ENCODE assay signal across 7 cellular contexts in the genomic region with DNA sequence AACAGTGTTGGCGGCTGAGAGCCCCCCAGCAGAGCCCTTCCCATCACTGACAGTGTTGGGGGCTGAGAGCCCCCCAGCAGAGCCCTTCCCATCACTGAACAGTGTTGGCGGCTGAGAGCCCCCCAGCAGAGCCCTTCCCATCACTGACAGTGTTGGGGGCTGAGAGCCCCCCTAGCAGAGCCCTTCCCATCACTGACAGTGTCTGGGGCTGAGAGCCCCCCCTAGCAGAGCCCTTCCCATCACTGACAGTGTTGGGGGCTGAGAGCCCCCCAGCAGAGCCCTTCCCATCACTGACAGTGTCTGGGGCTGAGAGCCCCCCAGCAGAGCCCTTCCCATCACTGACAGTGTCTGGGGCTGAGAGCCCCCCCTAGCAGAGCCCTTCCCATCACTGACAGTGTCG.
DNase-seq lines count a peak whose midpoint lies in the region; ATAC-seq, FAIRE-seq and TF ChIP-seq lines count a peak whose summit lies in the region.
"Not testable (repeated sequence)": the region's sequence is repeated elsewhere in the genome, so short reads cannot be mapped to it uniquely, and the experiment has no call there.

No MANE protein-coding gene starts in this region.

- H3K79me2 ChIP-seq in PC-9 (ENCODE audit: low read depth); astrocyte (ENCODE audit: insufficient read depth, low read length); neural cell (replicated peaks; ENCODE audit: insufficient read depth, low read length): not testable (repeated sequence)

- not testable (repeated sequence) for FAIRE-seq in GM12891 (lab: Jason Lieb, UNC); astrocyte (lab: Jason Lieb, UNC)

- H3K36me3 ChIP-seq in HEK293 (ENCODE audit: control insufficient read depth in 2 of 2, insufficient read depth in 1 of 2, low read length in 2 of 2) = peaks cover 0 to 14% of the 10 kb centered on the region in 2 experiments; a peak in 1 of 3 replicates
- not testable (repeated sequence) for H3K36me3 ChIP-seq in PC-9 (ENCODE audit: low read depth); neural cell (ENCODE audit: insufficient read depth, low read length)
- peaks cover 10% of the 10 kb centered on the region for H3K36me3 ChIP-seq in astrocyte (ENCODE audit: insufficient read depth, low read length)

- not testable (repeated sequence) for DNase-seq in GM12891 (ENCODE audit: insufficient read length, low spot score); PC-9; astrocyte (ENCODE audit: low read depth); stimulated activated naive B cell treated with anti-CD40 and anti-IgM and Interleukin-4, amounts not matched to agents 10 μg/mL and 1 μg/mL and 100 μg/mL, for 72 hours
- DNase-seq in osteocyte (ENCODE audit: extremely low spot score, unreplicated experiment) = peak; percentile 27

- not testable (repeated sequence) for H3K4me2 ChIP-seq in PC-9; astrocyte (ENCODE audit: low read length); neural cell (ENCODE audit: low read length)

- not testable (repeated sequence) for H3K9me3 Mint-ChIP-seq in astrocyte (ENCODE audit: unreplicated experiment); osteocyte (ENCODE audit: unreplicated experiment); stimulated activated naive B cell treated with anti-CD40 and anti-IgM and Interleukin-4, amounts not matched to agents 10 μg/mL and 1 μg/mL and 100 μg/mL, for 72 hours

- not testable (repeated sequence) for ATAC-seq in stimulated activated naive B cell treated with anti-CD40 and anti-IgM and Interleukin-4, amounts not matched to agents 10 μg/mL and 1 μg/mL and 100 μg/mL, for 72 hours (replicated peaks)

- CTCF ChIA-PET in HEK293 (lab: Yijun Ruan, JAX) = interaction anchor here (0.7 kb wide), 2 partner anchors 134 to 288 kb away, joined by 3 to 7 read pairs; no protein-coding TSS in a partner anchor
- CTCF ChIA-PET in PC-9 (lab: Charles Lee) = not testable (repeated sequence)

- TF ChIP-seq CTCF in HEK293 (tag by site-specific recombination; IDR thresholded peaks at IDR 0.05); PC-9 (conservative IDR thresholded peaks at IDR 0.05); astrocyte (IDR thresholded peaks at IDR 0.05; ENCODE audit: insufficient read depth, low read depth, low read length); neural cell (IDR thresholded peaks at IDR 0.05; ENCODE audit: poor library complexity, severe bottlenecking); osteocyte (IDR thresholded peaks at IDR 0.05): not testable (repeated sequence)

- H3K4me1 ChIP-seq in HEK293 (ENCODE audit: control insufficient read depth, insufficient read depth, low read length); astrocyte (ENCODE audit: insufficient read depth, low read length): not testable (repeated sequence)
- H3K4me1 ChIP-seq in PC-9 (replicated peaks; ENCODE audit: insufficient read depth) = peaks cover 29% of the 10 kb centered on the region

- H3K27ac Mint-ChIP-seq in astrocyte (ENCODE audit: unreplicated experiment) = peak overlapping the region; percentile 58
- H3K27ac Mint-ChIP-seq in osteocyte (ENCODE audit: unreplicated experiment) = not testable (repeated sequence)
- H3K27ac Mint-ChIP-seq in stimulated activated naive B cell treated with anti-CD40 and anti-IgM and Interleukin-4, amounts not matched to agents 10 μg/mL and 1 μg/mL and 100 μg/mL, for 72 hours = peak overlapping the region; percentile 56

- TF ChIP-seq POLR2A in GM12891 (IDR thresholded peaks at IDR 0.05; ENCODE audit: low read depth, low read length) = not testable (repeated sequence)

- intact Hi-C loops in PC-9 (cut with micrococcal nuclease; ENCODE audit: unreplicated experiment) = not testable (repeated sequence)

- peaks cover 14% of the 10 kb centered on the region for H3K4me1 Mint-ChIP-seq in astrocyte (ENCODE audit: low read depth, unreplicated experiment)
- H3K4me1 Mint-ChIP-seq in osteocyte (ENCODE audit: unreplicated experiment); stimulated activated naive B cell treated with anti-CD40 and anti-IgM and Interleukin-4, amounts not matched to agents 10 μg/mL and 1 μg/mL and 100 μg/mL, for 72 hours: not testable (repeated sequence)

- H3K27me3 ChIP-seq in PC-9 (ENCODE audit: insufficient read depth, low read depth); astrocyte (ENCODE audit: insufficient read depth, low read length); neural cell (ENCODE audit: insufficient read depth, low read depth, low read length): not testable (repeated sequence)

- not testable (repeated sequence) for H3K4me3 Mint-ChIP-seq in astrocyte (ENCODE audit: unreplicated experiment); osteocyte (ENCODE audit: unreplicated experiment); stimulated activated naive B cell treated with anti-CD40 and anti-IgM and Interleukin-4, amounts not matched to agents 10 μg/mL and 1 μg/mL and 100 μg/mL, for 72 hours

- POLR2A ChIA-PET in HEK293 (lab: Yijun Ruan, JAX) = not testable (repeated sequence)
- POLR2A ChIA-PET in PC-9 (lab: Charles Lee; ENCODE audit: unreplicated experiment) = interaction anchor here (0.6 kb wide), 1 partner anchor 755 kb away, joined by 6 read pairs; no protein-coding TSS in a partner anchor

- not testable (repeated sequence) for H3K27ac ChIP-seq in HEK293 (ENCODE audit: extremely low read depth, low read depth, low read length); astrocyte (ENCODE audit: low read depth, low read length)
- H3K27ac ChIP-seq in PC-9 (peak overlapping the region; percentile 99), neural cell (ENCODE audit: low read length) (peak overlapping the region; percentile 52)

- not testable (repeated sequence) for H2AFZ ChIP-seq in PC-9; astrocyte (ENCODE audit: low read depth, low read length); neural cell (ENCODE audit: low read depth, low read length)

- not testable (repeated sequence) for TF ChIP-seq RAD21 in neural cell (conservative IDR thresholded peaks at IDR 0.05)

- H3K36me3 Mint-ChIP-seq in astrocyte (ENCODE audit: low read depth, unreplicated experiment) = not testable (repeated sequence)
- H3K36me3 Mint-ChIP-seq in osteocyte (ENCODE audit: unreplicated experiment) = peaks cover 21% of the 10 kb centered on the region
- H3K36me3 Mint-ChIP-seq in stimulated activated naive B cell treated with anti-CD40 and anti-IgM and Interleukin-4, amounts not matched to agents 10 μg/mL and 1 μg/mL and 100 μg/mL, for 72 hours = peaks cover 15 to 49% of the 10 kb centered on the region in 2 donors

- peaks cover 39% of the 10 kb centered on the region for H3F3A ChIP-seq in PC-9 (ENCODE audit: insufficient read depth, low read depth)
- not testable (repeated sequence) for H3F3A ChIP-seq in neural cell (ENCODE audit: insufficient read depth, low read length, poor library complexity, severe bottlenecking)

- H3K9me3 ChIP-seq in HEK293 (ENCODE audit: control insufficient read depth, insufficient read depth, low read depth, low read length); PC-9 (ENCODE audit: insufficient read depth, low read depth); astrocyte (ENCODE audit: insufficient read depth, low read depth, low read length); neural cell (ENCODE audit: low read length): not testable (repeated sequence)

- not testable (repeated sequence) for H3K27me3 Mint-ChIP-seq in astrocyte (ENCODE audit: low read depth, unreplicated experiment); osteocyte (ENCODE audit: unreplicated experiment); stimulated activated naive B cell treated with anti-CD40 and anti-IgM and Interleukin-4, amounts not matched to agents 10 μg/mL and 1 μg/mL and 100 μg/mL, for 72 hours

- not testable (repeated sequence) for TF ChIP-seq EP300 in neural cell (conservative IDR thresholded peaks at IDR 0.05; ENCODE audit: poor library complexity, severe bottlenecking)

- H3K9ac ChIP-seq in astrocyte (ENCODE audit: low read length); neural cell (ENCODE audit: low read length): not testable (repeated sequence)

- not testable (repeated sequence) for BruUV-seq in PC-9 (replicated peaks; lab: Mats Ljungman, UMichigan)

- H3K9me2 ChIP-seq in PC-9 (ENCODE audit: insufficient read depth); neural cell (ENCODE audit: insufficient read depth, low read length): not testable (repeated sequence)

- not testable (repeated sequence) for H4K20me1 ChIP-seq in PC-9 (ENCODE audit: insufficient read depth); astrocyte (ENCODE audit: insufficient read depth, low read length); neural cell (ENCODE audit: insufficient read depth)

- H3K4me3 ChIP-seq in HEK293 (ENCODE audit: low read depth, low read length); PC-9; astrocyte (ENCODE audit: insufficient read depth, low read depth, low read length): not testable (repeated sequence)
- H3K4me3 ChIP-seq in neural cell (ENCODE audit: low read length) = peak overlapping the region; percentile 43

TF ChIP-seq in GM12891, 5 proteins besides CTCF, POLR2A, EP300 and RAD21:
- TF ChIP-seq POLR2AphosphoS5 (IDR thresholded peaks at IDR 0.05; ENCODE audit: low read depth, low read length) = 0 out of 2 replicates have a peak, but pooled peaks have one; percentile 20

TF ChIP-seq in HEK293, 187 proteins besides CTCF, POLR2A, EP300 and RAD21:
- TF ChIP-seq GLIS2 (tag by site-specific recombination; IDR thresholded peaks at IDR 0.05) (peak; percentile 56), GLIS1 (tag by site-specific recombination; IDR thresholded peaks at IDR 0.05) (peak; percentile 97)
